ENCODE assay signal across 1 cellular context in the genomic region with DNA sequence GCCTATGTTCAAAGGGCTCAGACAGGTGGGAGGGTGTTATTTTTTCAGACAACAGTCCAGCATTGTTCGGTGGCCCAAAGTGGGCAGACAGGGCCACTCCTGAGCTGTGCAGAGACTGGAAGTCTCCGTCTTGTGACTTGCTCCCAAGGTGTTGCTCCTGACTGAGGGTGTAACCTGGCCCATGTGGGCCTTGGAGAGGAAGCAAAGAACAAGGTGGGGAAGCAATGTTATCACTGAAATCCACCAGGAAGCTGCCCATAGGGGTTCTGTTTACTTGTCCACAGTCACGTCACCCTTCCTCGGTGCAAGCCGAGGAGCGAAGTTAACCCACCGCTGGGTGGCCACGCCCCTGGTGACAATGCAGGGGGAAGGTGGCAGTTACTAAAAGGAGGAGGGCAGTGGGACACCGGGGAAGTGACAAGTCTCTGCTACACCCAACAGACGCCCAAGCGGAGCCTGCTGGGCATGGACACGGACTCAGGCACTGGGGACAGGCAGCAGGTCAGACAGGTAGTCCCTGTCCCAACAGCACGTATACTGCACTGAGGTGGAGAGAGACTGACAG.
TF ChIP-seq lines count a peak whose summit lies in the region.

No MANE protein-coding gene starts in this region.

TF ChIP-seq in K562, 482 proteins besides CTCF, POLR2A, EP300 and RAD21 (continued from another document):
- TF ChIP-seq, protein P1, sequence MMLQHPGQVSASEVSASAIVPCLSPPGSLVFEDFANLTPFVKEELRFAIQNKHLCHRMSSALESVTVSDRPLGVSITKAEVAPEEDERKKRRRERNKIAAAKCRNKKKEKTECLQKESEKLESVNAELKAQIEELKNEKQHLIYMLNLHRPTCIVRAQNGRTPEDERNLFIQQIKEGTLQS (IDR thresholded peaks at IDR 0.05) = no peak
- TF ChIP-seq, protein P1 (CRISPR knock-in tag; conservative IDR thresholded peaks at IDR 0.05) = no peak
- no peak for TF ChIP-seq FIP1L1 (IDR thresholded peaks at IDR 0.05; ENCODE audit: low read depth, low read length, poor library complexity, severe bottlenecking)
- no peak for TF ChIP-seq KDM4B (IDR thresholded peaks at IDR 0.05; ENCODE audit: borderline replicate concordance in 2 of 2, low read depth in 1 of 2)
- no peak for TF ChIP-seq ZBTB8A (IDR thresholded peaks at IDR 0.05; ENCODE audit: partially characterized antibody)
- TF ChIP-seq PHTF2 (CRISPR knock-in tag; IDR thresholded peaks at IDR 0.05) = no peak
- TF ChIP-seq ZNF197 (CRISPR knock-in tag; IDR thresholded peaks at IDR 0.05; ENCODE audit: low read depth) = no peak
- no peak for TF ChIP-seq EZH2 (IDR thresholded peaks at IDR 0.05; ENCODE audit: borderline replicate concordance, low read depth, low read length)
- TF ChIP-seq ZNF143 (CRISPR knock-in tag; IDR thresholded peaks at IDR 0.05) = no peak
